Comparison of ENCODE assay signal across 1 cellular context in the genomic region with DNA sequence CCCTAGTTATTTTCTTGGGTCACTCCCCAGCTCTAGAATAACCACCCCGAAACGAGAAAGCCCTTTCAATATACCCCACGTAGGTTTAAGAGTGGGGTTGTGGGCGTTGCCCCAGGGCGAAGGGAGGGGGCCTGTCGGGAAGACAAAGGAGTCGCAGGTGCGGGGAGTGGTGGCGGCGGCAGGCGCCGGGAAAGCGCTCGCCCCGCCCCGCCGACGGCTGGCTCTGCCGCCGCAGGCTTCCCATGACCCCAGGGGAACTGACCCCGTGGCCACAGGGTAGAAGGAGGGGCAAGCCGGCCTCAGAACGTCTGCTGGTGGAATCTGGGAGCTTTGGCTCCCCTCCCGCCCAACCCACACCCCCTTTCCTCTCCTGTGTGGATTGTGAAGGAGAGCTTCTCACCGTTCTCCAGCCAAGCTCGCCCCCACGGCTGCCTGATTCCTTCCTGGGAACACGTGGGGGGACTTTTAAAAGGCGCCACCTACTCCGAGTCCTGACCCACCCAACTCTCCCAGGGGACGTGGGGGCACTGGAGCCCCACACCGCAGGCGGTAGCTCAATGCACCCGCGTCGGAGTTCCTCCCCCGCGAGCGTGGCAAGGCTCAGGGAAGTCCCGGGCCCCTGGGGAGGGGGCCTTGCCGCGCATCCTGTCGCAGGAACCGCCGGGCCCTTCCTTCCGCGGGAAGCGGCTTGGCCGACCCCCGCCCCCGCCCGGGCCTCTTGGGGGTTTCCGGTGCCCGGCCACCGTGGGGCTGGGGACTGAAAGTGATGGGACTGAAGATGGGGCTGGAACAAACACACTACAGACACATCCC.
TF ChIP-seq lines count a peak whose summit lies in the region.

No MANE protein-coding gene starts in this region.

TF ChIP-seq in K562, 482 proteins besides CTCF, POLR2A, EP300 and RAD21 (continued from another document and continues in another):
- TF ChIP-seq, protein P1, sequence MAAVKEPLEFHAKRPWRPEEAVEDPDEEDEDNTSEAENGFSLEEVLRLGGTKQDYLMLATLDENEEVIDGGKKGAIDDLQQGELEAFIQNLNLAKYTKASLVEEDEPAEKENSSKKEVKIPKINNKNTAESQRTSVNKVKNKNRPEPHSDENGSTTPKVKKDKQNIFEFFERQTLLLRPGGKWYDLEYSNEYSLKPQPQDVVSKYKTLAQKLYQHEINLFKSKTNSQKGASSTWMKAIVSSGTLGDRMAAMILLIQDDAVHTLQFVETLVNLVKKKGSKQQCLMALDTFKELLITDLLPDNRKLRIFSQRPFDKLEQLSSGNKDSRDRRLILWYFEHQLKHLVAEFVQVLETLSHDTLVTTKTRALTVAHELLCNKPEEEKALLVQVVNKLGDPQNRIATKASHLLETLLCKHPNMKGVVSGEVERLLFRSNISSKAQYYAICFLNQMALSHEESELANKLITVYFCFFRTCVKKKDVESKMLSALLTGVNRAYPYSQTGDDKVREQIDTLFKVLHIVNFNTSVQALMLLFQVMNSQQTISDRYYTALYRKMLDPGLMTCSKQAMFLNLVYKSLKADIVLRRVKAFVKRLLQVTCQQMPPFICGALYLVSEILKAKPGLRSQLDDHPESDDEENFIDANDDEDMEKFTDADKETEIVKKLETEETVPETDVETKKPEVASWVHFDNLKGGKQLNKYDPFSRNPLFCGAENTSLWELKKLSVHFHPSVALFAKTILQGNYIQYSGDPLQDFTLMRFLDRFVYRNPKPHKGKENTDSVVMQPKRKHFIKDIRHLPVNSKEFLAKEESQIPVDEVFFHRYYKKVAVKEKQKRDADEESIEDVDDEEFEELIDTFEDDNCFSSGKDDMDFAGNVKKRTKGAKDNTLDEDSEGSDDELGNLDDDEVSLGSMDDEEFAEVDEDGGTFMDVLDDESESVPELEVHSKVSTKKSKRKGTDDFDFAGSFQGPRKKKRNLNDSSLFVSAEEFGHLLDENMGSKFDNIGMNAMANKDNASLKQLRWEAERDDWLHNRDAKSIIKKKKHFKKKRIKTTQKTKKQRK (IDR thresholded peaks at IDR 0.05; ENCODE audit: borderline replicate concordance, low read depth, low read length): 0 out of 2 replicates have a peak, but pooled peaks have one; percentile 0
- TF ChIP-seq, protein P2, sequence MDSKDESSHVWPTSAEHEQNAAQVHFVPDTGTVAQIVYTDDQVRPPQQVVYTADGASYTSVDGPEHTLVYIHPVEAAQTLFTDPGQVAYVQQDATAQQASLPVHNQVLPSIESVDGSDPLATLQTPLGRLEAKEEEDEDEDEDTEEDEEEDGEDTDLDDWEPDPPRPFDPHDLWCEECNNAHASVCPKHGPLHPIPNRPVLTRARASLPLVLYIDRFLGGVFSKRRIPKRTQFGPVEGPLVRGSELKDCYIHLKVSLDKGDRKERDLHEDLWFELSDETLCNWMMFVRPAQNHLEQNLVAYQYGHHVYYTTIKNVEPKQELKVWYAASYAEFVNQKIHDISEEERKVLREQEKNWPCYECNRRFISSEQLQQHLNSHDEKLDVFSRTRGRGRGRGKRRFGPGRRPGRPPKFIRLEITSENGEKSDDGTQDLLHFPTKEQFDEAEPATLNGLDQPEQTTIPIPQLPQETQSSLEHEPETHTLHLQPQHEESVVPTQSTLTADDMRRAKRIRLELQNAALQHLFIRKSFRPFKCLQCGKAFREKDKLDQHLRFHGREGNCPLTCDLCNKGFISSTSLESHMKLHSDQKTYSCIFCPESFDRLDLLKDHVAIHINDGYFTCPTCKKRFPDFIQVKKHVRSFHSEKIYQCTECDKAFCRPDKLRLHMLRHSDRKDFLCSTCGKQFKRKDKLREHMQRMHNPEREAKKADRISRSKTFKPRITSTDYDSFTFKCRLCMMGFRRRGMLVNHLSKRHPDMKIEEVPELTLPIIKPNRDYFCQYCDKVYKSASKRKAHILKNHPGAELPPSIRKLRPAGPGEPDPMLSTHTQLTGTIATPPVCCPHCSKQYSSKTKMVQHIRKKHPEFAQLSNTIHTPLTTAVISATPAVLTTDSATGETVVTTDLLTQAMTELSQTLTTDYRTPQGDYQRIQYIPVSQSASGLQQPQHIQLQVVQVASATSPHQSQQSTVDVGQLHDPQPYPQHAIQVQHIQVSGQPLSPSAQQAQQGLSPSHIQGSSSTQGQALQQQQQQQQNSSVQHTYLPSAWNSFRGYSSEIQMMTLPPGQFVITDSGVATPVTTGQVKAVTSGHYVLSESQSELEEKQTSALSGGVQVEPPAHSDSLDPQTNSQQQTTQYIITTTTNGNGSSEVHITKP (IDR thresholded peaks at IDR 0.05; ENCODE audit: partially characterized antibody): no peak
- TF ChIP-seq PHB (CRISPR knock-in tag; IDR thresholded peaks at IDR 0.05): no peak
- TF ChIP-seq ZKSCAN3 (CRISPR knock-in tag; IDR thresholded peaks at IDR 0.05): no peak
- TF ChIP-seq EGR1 (conservative IDR thresholded peaks at IDR 0.05): peak; percentile 71
- no peak for TF ChIP-seq MCM2 (IDR thresholded peaks at IDR 0.05; ENCODE audit: low read depth)
- peak; percentile 31 to 32; a peak in 2 of 4 replicates for TF ChIP-seq NONO (IDR thresholded peaks at IDR 0.05; ENCODE audit: low read depth in 2 of 2, low read length in 1 of 2)
- no peak for TF ChIP-seq TARDBP (IDR thresholded peaks at IDR 0.05)
- TF ChIP-seq, protein P3, sequence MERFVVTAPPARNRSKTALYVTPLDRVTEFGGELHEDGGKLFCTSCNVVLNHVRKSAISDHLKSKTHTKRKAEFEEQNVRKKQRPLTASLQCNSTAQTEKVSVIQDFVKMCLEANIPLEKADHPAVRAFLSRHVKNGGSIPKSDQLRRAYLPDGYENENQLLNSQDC (CRISPR knock-in tag; IDR thresholded peaks at IDR 0.05): no peak
- TF ChIP-seq, protein P4, sequence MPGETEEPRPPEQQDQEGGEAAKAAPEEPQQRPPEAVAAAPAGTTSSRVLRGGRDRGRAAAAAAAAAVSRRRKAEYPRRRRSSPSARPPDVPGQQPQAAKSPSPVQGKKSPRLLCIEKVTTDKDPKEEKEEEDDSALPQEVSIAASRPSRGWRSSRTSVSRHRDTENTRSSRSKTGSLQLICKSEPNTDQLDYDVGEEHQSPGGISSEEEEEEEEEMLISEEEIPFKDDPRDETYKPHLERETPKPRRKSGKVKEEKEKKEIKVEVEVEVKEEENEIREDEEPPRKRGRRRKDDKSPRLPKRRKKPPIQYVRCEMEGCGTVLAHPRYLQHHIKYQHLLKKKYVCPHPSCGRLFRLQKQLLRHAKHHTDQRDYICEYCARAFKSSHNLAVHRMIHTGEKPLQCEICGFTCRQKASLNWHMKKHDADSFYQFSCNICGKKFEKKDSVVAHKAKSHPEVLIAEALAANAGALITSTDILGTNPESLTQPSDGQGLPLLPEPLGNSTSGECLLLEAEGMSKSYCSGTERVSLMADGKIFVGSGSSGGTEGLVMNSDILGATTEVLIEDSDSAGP (CRISPR knock-in tag; IDR thresholded peaks at IDR 0.05): peak; percentile 11; the same call in 1 of the 2 replicates
- peak; percentile 33; the same call in 1 of the 2 replicates for TF ChIP-seq PTBP1 (IDR thresholded peaks at IDR 0.05; ENCODE audit: low read depth, low read length)
- TF ChIP-seq HNRNPUL1 (IDR thresholded peaks at IDR 0.05; ENCODE audit: low read length): no peak
- TF ChIP-seq, protein P5, sequence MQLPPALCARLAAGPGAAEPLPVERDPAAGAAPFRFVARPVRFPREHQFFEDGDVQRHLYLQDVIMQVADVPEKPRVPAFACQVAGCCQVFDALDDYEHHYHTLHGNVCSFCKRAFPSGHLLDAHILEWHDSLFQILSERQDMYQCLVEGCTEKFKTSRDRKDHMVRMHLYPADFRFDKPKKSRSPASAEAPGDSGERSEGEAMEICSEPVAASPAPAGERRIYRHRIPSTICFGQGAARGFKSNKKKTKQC (CRISPR knock-in tag; IDR thresholded peaks at IDR 0.05): 0 out of 2 replicates have a peak, but pooled peaks have one; percentile 12
- TF ChIP-seq KLF10 (CRISPR knock-in tag; IDR thresholded peaks at IDR 0.05): 0 out of 2 replicates have a peak, but pooled peaks have one; percentile 35
- peak; percentile 87 for TF ChIP-seq NCOR1 (IDR thresholded peaks at IDR 0.05)
- TF ChIP-seq RFX7 (CRISPR knock-in tag; IDR thresholded peaks at IDR 0.05): no peak
- TF ChIP-seq, protein P6, sequence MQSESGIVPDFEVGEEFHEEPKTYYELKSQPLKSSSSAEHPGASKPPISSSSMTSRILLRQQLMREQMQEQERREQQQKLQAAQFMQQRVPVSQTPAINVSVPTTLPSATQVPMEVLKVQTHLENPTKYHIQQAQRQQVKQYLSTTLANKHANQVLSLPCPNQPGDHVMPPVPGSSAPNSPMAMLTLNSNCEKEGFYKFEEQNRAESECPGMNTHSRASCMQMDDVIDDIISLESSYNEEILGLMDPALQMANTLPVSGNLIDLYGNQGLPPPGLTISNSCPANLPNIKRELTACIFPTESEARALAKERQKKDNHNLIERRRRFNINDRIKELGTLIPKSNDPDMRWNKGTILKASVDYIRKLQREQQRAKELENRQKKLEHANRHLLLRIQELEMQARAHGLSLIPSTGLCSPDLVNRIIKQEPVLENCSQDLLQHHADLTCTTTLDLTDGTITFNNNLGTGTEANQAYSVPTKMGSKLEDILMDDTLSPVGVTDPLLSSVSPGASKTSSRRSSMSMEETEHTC (IDR thresholded peaks at IDR 0.05): no peak
- TF ChIP-seq ZFP36 (IDR thresholded peaks at IDR 0.05; ENCODE audit: low read depth, low read length, partially characterized antibody): no peak
- no peak for TF ChIP-seq ETV6 (IDR thresholded peaks at IDR 0.05; ENCODE audit: borderline replicate concordance in 1 of 2, low read depth in 2 of 2, low read length in 1 of 2)
- TF ChIP-seq ETV6 (CRISPR knock-in tag; IDR thresholded peaks at IDR 0.05; ENCODE audit: borderline replicate concordance): no peak
- peak; percentile 61; the same call in 1 of the 2 replicates for TF ChIP-seq MYC (IDR thresholded peaks at IDR 0.05; ENCODE audit: low read depth, low read length)
- no peak for TF ChIP-seq MYC (CRISPR knock-in tag; IDR thresholded peaks at IDR 0.05; ENCODE audit: borderline replicate concordance, low read depth)
- TF ChIP-seq ZNF76 (CRISPR knock-in tag; IDR thresholded peaks at IDR 0.05; ENCODE audit: borderline replicate concordance): no peak
- peak; percentile 80 for TF ChIP-seq RBFOX2 (IDR thresholded peaks at IDR 0.05; ENCODE audit: low read depth, low read length)
- no peak for TF ChIP-seq TAF9B (IDR thresholded peaks at IDR 0.05; ENCODE audit: partially characterized antibody)
- TF ChIP-seq, protein P7, sequence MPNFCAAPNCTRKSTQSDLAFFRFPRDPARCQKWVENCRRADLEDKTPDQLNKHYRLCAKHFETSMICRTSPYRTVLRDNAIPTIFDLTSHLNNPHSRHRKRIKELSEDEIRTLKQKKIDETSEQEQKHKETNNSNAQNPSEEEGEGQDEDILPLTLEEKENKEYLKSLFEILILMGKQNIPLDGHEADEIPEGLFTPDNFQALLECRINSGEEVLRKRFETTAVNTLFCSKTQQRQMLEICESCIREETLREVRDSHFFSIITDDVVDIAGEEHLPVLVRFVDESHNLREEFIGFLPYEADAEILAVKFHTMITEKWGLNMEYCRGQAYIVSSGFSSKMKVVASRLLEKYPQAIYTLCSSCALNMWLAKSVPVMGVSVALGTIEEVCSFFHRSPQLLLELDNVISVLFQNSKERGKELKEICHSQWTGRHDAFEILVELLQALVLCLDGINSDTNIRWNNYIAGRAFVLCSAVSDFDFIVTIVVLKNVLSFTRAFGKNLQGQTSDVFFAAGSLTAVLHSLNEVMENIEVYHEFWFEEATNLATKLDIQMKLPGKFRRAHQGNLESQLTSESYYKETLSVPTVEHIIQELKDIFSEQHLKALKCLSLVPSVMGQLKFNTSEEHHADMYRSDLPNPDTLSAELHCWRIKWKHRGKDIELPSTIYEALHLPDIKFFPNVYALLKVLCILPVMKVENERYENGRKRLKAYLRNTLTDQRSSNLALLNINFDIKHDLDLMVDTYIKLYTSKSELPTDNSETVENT (CRISPR knock-in tag; IDR thresholded peaks at IDR 0.05): no peak
- TF ChIP-seq MCM5 (IDR thresholded peaks at IDR 0.05; ENCODE audit: low read depth): no peak
- TF ChIP-seq ETV1 (tag; conservative IDR thresholded peaks at IDR 0.05; ENCODE audit: low read depth): peak; percentile 84
- TF ChIP-seq, protein P8, sequence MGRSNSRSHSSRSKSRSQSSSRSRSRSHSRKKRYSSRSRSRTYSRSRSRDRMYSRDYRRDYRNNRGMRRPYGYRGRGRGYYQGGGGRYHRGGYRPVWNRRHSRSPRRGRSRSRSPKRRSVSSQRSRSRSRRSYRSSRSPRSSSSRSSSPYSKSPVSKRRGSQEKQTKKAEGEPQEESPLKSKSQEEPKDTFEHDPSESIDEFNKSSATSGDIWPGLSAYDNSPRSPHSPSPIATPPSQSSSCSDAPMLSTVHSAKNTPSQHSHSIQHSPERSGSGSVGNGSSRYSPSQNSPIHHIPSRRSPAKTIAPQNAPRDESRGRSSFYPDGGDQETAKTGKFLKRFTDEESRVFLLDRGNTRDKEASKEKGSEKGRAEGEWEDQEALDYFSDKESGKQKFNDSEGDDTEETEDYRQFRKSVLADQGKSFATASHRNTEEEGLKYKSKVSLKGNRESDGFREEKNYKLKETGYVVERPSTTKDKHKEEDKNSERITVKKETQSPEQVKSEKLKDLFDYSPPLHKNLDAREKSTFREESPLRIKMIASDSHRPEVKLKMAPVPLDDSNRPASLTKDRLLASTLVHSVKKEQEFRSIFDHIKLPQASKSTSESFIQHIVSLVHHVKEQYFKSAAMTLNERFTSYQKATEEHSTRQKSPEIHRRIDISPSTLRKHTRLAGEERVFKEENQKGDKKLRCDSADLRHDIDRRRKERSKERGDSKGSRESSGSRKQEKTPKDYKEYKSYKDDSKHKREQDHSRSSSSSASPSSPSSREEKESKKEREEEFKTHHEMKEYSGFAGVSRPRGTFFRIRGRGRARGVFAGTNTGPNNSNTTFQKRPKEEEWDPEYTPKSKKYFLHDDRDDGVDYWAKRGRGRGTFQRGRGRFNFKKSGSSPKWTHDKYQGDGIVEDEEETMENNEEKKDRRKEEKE (IDR thresholded peaks at IDR 0.05; ENCODE audit: borderline replicate concordance in 1 of 2, control insufficient read depth in 1 of 2, low read depth in 2 of 2, low read length in 1 of 2): no peak; a peak in 1 of 4 replicates
- peak; percentile 63; the same call in 1 of the 2 replicates for TF ChIP-seq CREB1 (IDR thresholded peaks at IDR 0.05)
- no peak for TF ChIP-seq CREB1 (CRISPR knock-in tag; IDR thresholded peaks at IDR 0.05)
- TF ChIP-seq HDAC2 (IDR thresholded peaks at IDR 0.05): no peak
- TF ChIP-seq TAF15 (IDR thresholded peaks at IDR 0.05; ENCODE audit: low read depth, low read length): peak; percentile 55; the same call in 1 of the 2 replicates
- TF ChIP-seq CBFA2T3 (IDR thresholded peaks at IDR 0.05): peak; percentile 32; the same call in 1 of the 2 replicates
- TF ChIP-seq HEY1 (CRISPR knock-in tag; IDR thresholded peaks at IDR 0.05; ENCODE audit: borderline replicate concordance): no peak
- TF ChIP-seq, protein P9, sequence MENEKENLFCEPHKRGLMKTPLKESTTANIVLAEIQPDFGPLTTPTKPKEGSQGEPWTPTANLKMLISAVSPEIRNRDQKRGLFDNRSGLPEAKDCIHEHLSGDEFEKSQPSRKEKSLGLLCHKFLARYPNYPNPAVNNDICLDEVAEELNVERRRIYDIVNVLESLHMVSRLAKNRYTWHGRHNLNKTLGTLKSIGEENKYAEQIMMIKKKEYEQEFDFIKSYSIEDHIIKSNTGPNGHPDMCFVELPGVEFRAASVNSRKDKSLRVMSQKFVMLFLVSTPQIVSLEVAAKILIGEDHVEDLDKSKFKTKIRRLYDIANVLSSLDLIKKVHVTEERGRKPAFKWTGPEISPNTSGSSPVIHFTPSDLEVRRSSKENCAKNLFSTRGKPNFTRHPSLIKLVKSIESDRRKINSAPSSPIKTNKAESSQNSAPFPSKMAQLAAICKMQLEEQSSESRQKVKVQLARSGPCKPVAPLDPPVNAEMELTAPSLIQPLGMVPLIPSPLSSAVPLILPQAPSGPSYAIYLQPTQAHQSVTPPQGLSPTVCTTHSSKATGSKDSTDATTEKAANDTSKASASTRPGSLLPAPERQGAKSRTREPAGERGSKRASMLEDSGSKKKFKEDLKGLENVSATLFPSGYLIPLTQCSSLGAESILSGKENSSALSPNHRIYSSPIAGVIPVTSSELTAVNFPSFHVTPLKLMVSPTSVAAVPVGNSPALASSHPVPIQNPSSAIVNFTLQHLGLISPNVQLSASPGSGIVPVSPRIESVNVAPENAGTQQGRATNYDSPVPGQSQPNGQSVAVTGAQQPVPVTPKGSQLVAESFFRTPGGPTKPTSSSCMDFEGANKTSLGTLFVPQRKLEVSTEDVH (IDR thresholded peaks at IDR 0.05; ENCODE audit: low read depth, partially characterized antibody): no peak
